ENCODE assay signal across 2 cellular contexts in the genomic region with DNA sequence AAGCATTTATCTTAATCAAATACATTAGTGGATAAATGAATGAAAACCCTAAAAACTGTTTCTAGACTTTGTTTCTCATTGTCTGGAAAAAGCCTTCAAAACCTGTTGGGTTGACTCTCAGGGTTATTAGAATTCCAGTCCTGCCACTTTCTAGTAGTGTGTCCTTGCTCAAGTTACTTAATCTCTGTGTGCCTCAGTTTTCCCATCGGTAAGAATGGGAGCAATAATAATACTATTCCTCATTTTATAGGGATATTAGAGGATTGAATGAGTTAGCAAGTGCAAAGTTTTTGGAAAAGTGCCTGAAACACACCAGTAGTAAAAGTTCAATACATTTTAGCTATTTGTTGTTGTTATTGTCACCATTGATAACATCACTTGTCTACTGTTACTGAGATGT.
TF ChIP-seq lines count a peak whose summit lies in the region.

No MANE protein-coding gene starts in this region.

TF ChIP-seq in HepG2, 621 proteins besides CTCF, POLR2A, EP300 and RAD21:
- peak; percentile 71 for TF ChIP-seq ZNF629 (CRISPR knock-in tag; conservative IDR thresholded peaks at IDR 0.05)
- no peak for TF ChIP-seq ZNF160 (CRISPR knock-in tag; IDR thresholded peaks at IDR 0.05)
- TF ChIP-seq HOXA9 (CRISPR knock-in tag; IDR thresholded peaks at IDR 0.05; ENCODE audit: borderline replicate concordance): no peak
- TF ChIP-seq ZNF567 (CRISPR knock-in tag; IDR thresholded peaks at IDR 0.05; ENCODE audit: borderline replicate concordance): no peak
- TF ChIP-seq ZNF776 (CRISPR knock-in tag; IDR thresholded peaks at IDR 0.05): no peak

TF ChIP-seq in K562, 482 proteins besides CTCF, POLR2A, EP300 and RAD21:
- TF ChIP-seq RBM25 (IDR thresholded peaks at IDR 0.05; ENCODE audit: low read depth, low read length, severe bottlenecking): peak; percentile 68
- TF ChIP-seq STAT6 (CRISPR knock-in tag; IDR thresholded peaks at IDR 0.05): no peak
- TF ChIP-seq, protein P1, sequence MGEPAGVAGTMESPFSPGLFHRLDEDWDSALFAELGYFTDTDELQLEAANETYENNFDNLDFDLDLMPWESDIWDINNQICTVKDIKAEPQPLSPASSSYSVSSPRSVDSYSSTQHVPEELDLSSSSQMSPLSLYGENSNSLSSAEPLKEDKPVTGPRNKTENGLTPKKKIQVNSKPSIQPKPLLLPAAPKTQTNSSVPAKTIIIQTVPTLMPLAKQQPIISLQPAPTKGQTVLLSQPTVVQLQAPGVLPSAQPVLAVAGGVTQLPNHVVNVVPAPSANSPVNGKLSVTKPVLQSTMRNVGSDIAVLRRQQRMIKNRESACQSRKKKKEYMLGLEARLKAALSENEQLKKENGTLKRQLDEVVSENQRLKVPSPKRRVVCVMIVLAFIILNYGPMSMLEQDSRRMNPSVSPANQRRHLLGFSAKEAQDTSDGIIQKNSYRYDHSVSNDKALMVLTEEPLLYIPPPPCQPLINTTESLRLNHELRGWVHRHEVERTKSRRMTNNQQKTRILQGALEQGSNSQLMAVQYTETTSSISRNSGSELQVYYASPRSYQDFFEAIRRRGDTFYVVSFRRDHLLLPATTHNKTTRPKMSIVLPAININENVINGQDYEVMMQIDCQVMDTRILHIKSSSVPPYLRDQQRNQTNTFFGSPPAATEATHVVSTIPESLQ (CRISPR knock-in tag; IDR thresholded peaks at IDR 0.05): no peak
- TF ChIP-seq IRF2 (CRISPR knock-in tag; IDR thresholded peaks at IDR 0.05): no peak
- no peak for TF ChIP-seq NFIC (IDR thresholded peaks at IDR 0.05)
TF ChIP-seq in K562: peak in this region for 1.
